ENCODE assay signal across 8 cellular contexts in the genomic region with DNA sequence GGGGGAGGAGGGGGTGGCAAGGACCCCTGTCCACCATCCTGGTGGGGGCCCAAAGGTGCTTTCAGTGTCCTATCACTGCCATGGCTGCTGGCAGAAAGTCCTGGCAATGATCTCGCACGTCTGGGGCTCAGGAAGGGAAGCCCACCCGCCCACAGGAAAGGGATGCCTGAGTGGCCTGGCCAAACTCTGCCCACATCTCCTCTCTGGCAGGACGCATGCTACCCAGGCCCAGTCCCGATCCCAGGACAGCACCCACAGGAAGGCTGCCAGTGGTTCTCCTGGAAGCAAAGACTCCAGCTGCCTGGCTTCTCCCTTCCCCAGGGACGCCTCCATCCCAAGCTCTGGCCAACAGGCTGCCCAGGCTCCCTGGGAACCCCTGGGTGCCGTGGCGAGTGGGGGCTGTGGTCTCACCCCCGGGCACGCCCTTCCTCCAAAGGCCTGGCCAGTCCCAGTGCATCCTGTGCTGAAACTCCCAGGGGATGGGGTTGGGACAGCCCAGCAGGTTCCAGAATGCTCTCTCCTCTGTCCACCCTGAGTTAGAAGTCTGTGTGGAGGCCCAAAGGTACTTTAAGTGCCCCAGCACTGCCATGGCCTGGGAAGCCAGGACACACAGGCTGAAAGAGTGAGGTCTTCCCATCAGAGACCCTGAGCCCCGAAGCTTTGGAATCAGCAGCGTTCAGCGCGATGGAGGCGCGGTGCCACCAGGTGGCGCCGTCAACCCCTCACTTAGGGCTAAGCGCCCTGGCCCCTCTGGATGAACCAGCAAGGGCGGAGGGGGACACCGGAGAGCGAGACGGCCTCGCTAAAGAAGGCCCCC. TPM values are rescaled to one million over a fixed set of nuclear protein-coding genes. Genes with fewer than 3 reads are reported as not detected.
A peak's percentile ranks its signal among the peaks of the same experiment; 100 is the strongest.
DNase-seq lines count a peak whose midpoint lies in the region; ATAC-seq and TF ChIP-seq lines count a peak whose summit lies in the region.

No MANE protein-coding gene starts in this region.

- H3K27me3 ChIP-seq in mesendoderm (ENCODE audit: insufficient read depth, low read length, poor library complexity), result no peaks in the 10 kb centered on the region

- CTCF ChIA-PET in Calu3 (lab: Charles Lee), result interaction anchor here (0.7 to 2.1 kb wide), 6 partner anchors 23 to 208 kb away, joined by 3 to 9 read pairs (median 4); partner anchors contain the start of gene TAF1B
- CTCF ChIA-PET in HEK293T (lab: Yijun Ruan, JAX), result interaction anchor here (0.5 to 3.2 kb wide), 10 partner anchors 13 to 633 kb away, joined by 3 to 31 read pairs (median 4); partner anchors contain the start of genes ADAM17 and TAF1B

- WGBS in mesendoderm (ENCODE audit: extremely low coverage, insufficient coverage, low lambda C conversion rate), result no CpG with 5 or more reads among the region's 24 CpGs

- H3K36me3 ChIP-seq in mesendoderm (ENCODE audit: control insufficient read depth, insufficient read depth, low read length), result no peaks in the 10 kb centered on the region

- no peak overlapping the region for H2BK15ac ChIP-seq in mesendoderm (replicated peaks; ENCODE audit: low read depth)

- no peak overlapping the region for H4K5ac ChIP-seq in mesendoderm (ENCODE audit: low read length)

- H3K4me1 Mint-ChIP-seq in Calu3 (ENCODE audit: low read depth, unreplicated experiment), result peaks cover 40% of the 10 kb centered on the region

- no peak overlapping the region for H2AK5ac ChIP-seq in mesendoderm (ENCODE audit: low read length)

- H3K56ac ChIP-seq in mesendoderm (ENCODE audit: low read length), result peak overlapping the region; percentile 80

- H3K79me2 ChIP-seq in mesendoderm (ENCODE audit: control insufficient read depth, insufficient read depth, low read length), result no peaks in the 10 kb centered on the region

- no peak overlapping the region for H4K8ac ChIP-seq in mesendoderm (ENCODE audit: low read depth, low read length)

- H3K9ac ChIP-seq in mesendoderm (ENCODE audit: low read length), result peak overlapping the region; percentile 37

- H2BK5ac ChIP-seq in mesendoderm (ENCODE audit: low read length), result no peak overlapping the region

- H3K9me3 Mint-ChIP-seq in Calu3 (ENCODE audit: low read depth, unreplicated experiment), result no peaks in the 10 kb centered on the region

- H3K4me3 ChIP-seq in mesendoderm (ENCODE audit: low read length), result no peak overlapping the region

- no peak overlapping the region for H3K4me3 Mint-ChIP-seq in Calu3 (ENCODE audit: low read depth, unreplicated experiment)

- H3K27me3 Mint-ChIP-seq in Calu3 (ENCODE audit: unreplicated experiment), result no peaks in the 10 kb centered on the region

- H3K18ac ChIP-seq in mesendoderm (ENCODE audit: low read length), result no peak overlapping the region

- no peak overlapping the region for H3K23ac ChIP-seq in mesendoderm (ENCODE audit: low read length)

- TF ChIP-seq CTCF in Calu3 (IDR thresholded peaks at IDR 0.05; ENCODE audit: unreplicated experiment), result peak; percentile 90

- POLR2A ChIA-PET in HEK293T (lab: Yijun Ruan, JAX), result interaction anchor here (7.3 kb wide), 1 partner anchor 30 kb away, joined by 38 read pairs; the partner anchor contains the start of gene TAF1B

- no peak overlapping the region for H3K4me2 ChIP-seq in mesendoderm (ENCODE audit: low read length)

- no TSS peak for BruUV-seq in Calu3 (replicated peaks; lab: Mats Ljungman, UMichigan)

- no peaks in the 10 kb centered on the region for H3K36me3 Mint-ChIP-seq in Calu3 (ENCODE audit: insufficient read depth, unreplicated experiment)

- no peak for ATAC-seq in HG03565 (IDR thresholded peaks at IDR 0.05; ENCODE audit: unreplicated experiment)

- H3K79me1 ChIP-seq in mesendoderm (ENCODE audit: low read length), result no peaks in the 10 kb centered on the region

- no peak overlapping the region for H3K27ac ChIP-seq in mesendoderm (ENCODE audit: low read depth, low read length)

- intact Hi-C loops in Calu3 (cut with micrococcal nuclease; ENCODE audit: unreplicated experiment), result loop anchor here (2.0 to 5.0 kb wide), 3 partner anchors 84 to 234 kb away; no protein-coding TSS in a partner anchor

- H2BK120ac ChIP-seq in mesendoderm (ENCODE audit: low read depth, low read length), result no peak overlapping the region

- H3K27ac Mint-ChIP-seq in Calu3 (ENCODE audit: unreplicated experiment), result no peak overlapping the region

- H3K4me1 ChIP-seq in mesendoderm (ENCODE audit: control insufficient read depth, low read depth, low read length), result no peaks in the 10 kb centered on the region

- H3K4ac ChIP-seq in mesendoderm (ENCODE audit: low read depth, low read length), result no peak overlapping the region

- DNase-seq in Calu3 (peak; percentile 83), HEK293T (ENCODE audit: extremely low spot score) (peak; percentile 87), NCI-H69 (lab: John Stamatoyannopoulos, UW) (peak; percentile 71), ecto neural progenitor cell (ENCODE audit: low spot score) (peak; percentile 90), mesendoderm (peak; percentile 84)
- DNase-seq in activated CD4-positive, alpha-beta T cell treated with anti-CD3 and anti-CD28 coated beads, Interleukin-2, amount 50 U/mL, for 48 hours, result peak; percentile 80 to 83
- DNase-seq in stimulated activated CD8-positive, alpha-beta memory T cell treated with anti-CD3 and anti-CD28 coated beads, Interleukin-2, amount 100 ng/mL, for 1 hour (ENCODE audit: low read depth in 2 of 2), result peak; percentile 38 to 60

TF ChIP-seq in HEK293T, 16 proteins besides CTCF, POLR2A, EP300 and RAD21:
- TF ChIP-seq L3MBTL2 (conservative IDR thresholded peaks at IDR 0.05) (no peak), ZNF384 (IDR thresholded peaks at IDR 0.05) (no peak), HDGF (IDR thresholded peaks at IDR 0.05; ENCODE audit: borderline replicate concordance) (no peak), FOXK2 (IDR thresholded peaks at IDR 0.05) (no peak), BHLHE40 (IDR thresholded peaks at IDR 0.05; ENCODE audit: borderline replicate concordance) (no peak), ARNT (IDR thresholded peaks at IDR 0.05) (no peak), CTBP1 (IDR thresholded peaks at IDR 0.05; ENCODE audit: borderline replicate concordance) (no peak), FOXA1 (IDR thresholded peaks at IDR 0.05) (no peak), SP1 (IDR thresholded peaks at IDR 0.05) (no peak), NFRKB (IDR thresholded peaks at IDR 0.05) (no peak), LEF1 (IDR thresholded peaks at IDR 0.05; ENCODE audit: borderline replicate concordance) (no peak)

RNA-seq across cellular contexts. Expression of gene TAF1B, which starts 29.8 kb away (rescaled TPM):
- 17.8 and 23.0 TPM in 2 replicates for total RNA-seq in Calu3 (2022)
- 26.0 TPM for polyA plus RNA-seq in mesendoderm (2013, experiment 1 of 2)
- polyA plus RNA-seq in mesendoderm (2013, experiment 2 of 2), result 25.3 TPM
